16 cellular contexts compared by ENCODE assay signal in the genomic region with DNA sequence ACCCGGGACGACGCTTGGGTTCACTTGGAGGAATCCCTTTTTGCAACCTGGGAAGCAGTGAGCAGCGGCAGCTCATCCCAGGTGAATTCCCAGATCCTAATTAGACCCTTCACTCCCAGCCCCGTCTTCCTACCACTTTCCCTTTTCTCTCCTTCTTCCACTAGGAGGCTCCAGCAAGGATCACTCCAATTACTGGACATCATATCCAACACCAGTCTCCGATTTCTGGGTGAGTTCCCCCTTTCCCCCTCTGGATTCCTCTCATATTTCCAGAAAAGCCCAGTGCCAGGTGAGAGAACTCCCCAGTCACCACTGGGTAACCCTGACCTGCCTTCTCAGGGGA. TPM values are rescaled to one million over a fixed set of nuclear protein-coding genes. Genes with fewer than 3 reads are reported as not detected.
DNase-seq lines count a peak whose midpoint lies in the region; TF ChIP-seq lines count a peak whose summit lies in the region.
"Had no signal": no experiment of that assay in that cellular context is flagged by ENCODE, and none has a peak within 500 bp of the region (broad histone marks: within the 10 kb centered on the region; RNA-seq: fewer than 3 reads in every experiment).

No MANE protein-coding gene starts in this region.

- H3K36me3 ChIP-seq in endodermal cell (ENCODE audit: control insufficient read depth, insufficient read depth, low read length): no peaks in the 10 kb centered on the region

- H3K4me3 ChIP-seq in endodermal cell (ENCODE audit: low read length): no peak overlapping the region

- H3K36me3 Mint-ChIP-seq in endodermal cell (ENCODE audit: low read depth) (no peaks in the 10 kb centered on the region), nephron progenitor cell (ENCODE audit: low read depth) (no peaks in the 10 kb centered on the region)

- no peak overlapping the region for H3K27ac ChIP-seq in endodermal cell (ENCODE audit: low read depth, low read length)

- H3K4me1 Mint-ChIP-seq in endodermal cell (peaks cover 5% of the 10 kb centered on the region), nephron progenitor cell (no peaks in the 10 kb centered on the region)

- WGBS in endodermal cell (ENCODE audit: insufficient coverage in 1 of 2, insufficient read length in 1 of 2), 2 experiments: 77 to 100% methylated on average over 1 to 6 of the region's 6 CpGs

- H3K9me3 Mint-ChIP-seq in endodermal cell: peaks cover 11% of the 10 kb centered on the region
- peaks cover 36% of the 10 kb centered on the region for H3K9me3 Mint-ChIP-seq in nephron progenitor cell

- peaks cover 45% of the 10 kb centered on the region for H3K27me3 Mint-ChIP-seq in endodermal cell (ENCODE audit: insufficient read depth)
- peaks cover 45% of the 10 kb centered on the region for H3K27me3 Mint-ChIP-seq in nephron progenitor cell (ENCODE audit: low read depth, poor library complexity)

- H3K9me3 ChIP-seq in endodermal cell (ENCODE audit: control insufficient read depth, low read length): peaks cover 7% of the 10 kb centered on the region

- TF ChIP-seq CTCF in endodermal cell (conservative IDR thresholded peaks at IDR 0.05) (peak; percentile 46), nephron progenitor cell (IDR thresholded peaks at IDR 0.05) (no peak)

- H3K4me1 ChIP-seq in endodermal cell (ENCODE audit: control insufficient read depth, insufficient read depth, low read length): no peaks in the 10 kb centered on the region

- H3K27me3 ChIP-seq in endodermal cell (ENCODE audit: control insufficient read depth, insufficient read depth, low read length, poor library complexity, severe bottlenecking): peaks cover 19% of the 10 kb centered on the region

- H3K9ac ChIP-seq in endodermal cell (ENCODE audit: extremely low read depth, low read length, poor library complexity, severe bottlenecking): no peak overlapping the region

- peak; percentile 22 for DNase-seq in NCI-H82 (lab: John Stamatoyannopoulos, UW)
- DNase-seq in NCI-H82 treated with DMSO at 0.1 percent for 48 hours (lab: John Stamatoyannopoulos, UW; ENCODE audit: unreplicated experiment): no peak
- DNase-seq in NCI-H146 treated with DMSO at 0.1 percent for 48 hours (lab: John Stamatoyannopoulos, UW; ENCODE audit: unreplicated experiment): peak; percentile 48
- DNase-seq in endodermal cell: peak; percentile 55
- no peak for DNase-seq in nephron progenitor cell
- no peak for DNase-seq in inferior parietal cortex (ENCODE audit: extremely low spot score)
- no peak for DNase-seq in globus pallidus (ENCODE audit: low spot score)
- DNase-seq in stimulated activated CD4-positive, alpha-beta T cell treated with anti-CD3 and anti-CD28 coated beads, Interleukin-15, amount 100 ng/mL, for 24 hours: no peak
- DNase-seq: GF-D8, HCEC 1CT, NCI-H524, substantia nigra had no signal

- H3K4me3 Mint-ChIP-seq in endodermal cell (no peak overlapping the region), nephron progenitor cell (no peak overlapping the region)
- H3K4me3 Mint-ChIP-seq: activated naive CD4-positive, alpha-beta T cell treated with anti-CD3 and anti-CD28 coated beads, Interleukin-2, amount 50 U/mL, for 24 hours; central memory CD8-positive, alpha-beta T cell; T-helper 1 cell treated with Interleukin-12 subunit alpha and Interleukin-12 subunit beta and Interleukin-4 antibody, amounts not matched to agents 30 μg/mL and 1 μg/mL, for 36 hours had no signal

- H3K27ac Mint-ChIP-seq in endodermal cell (no peak overlapping the region), nephron progenitor cell (peak overlapping the region; percentile 88)
- H3K27ac Mint-ChIP-seq: activated naive CD4-positive, alpha-beta T cell treated with anti-CD3 and anti-CD28 coated beads, Interleukin-2, amount 50 U/mL, for 24 hours; T-helper 1 cell treated with Interleukin-12 subunit alpha and Interleukin-12 subunit beta and Interleukin-4 antibody, amounts not matched to agents 30 μg/mL and 1 μg/mL, for 36 hours had no signal

RNA-seq across cellular contexts. Expression of gene ZSCAN4, which starts 17.1 kb away (rescaled TPM):
- not detected for total RNA-seq in endodermal cell
- polyA plus RNA-seq in endodermal cell (2013, experiment 1 of 2): not detected
- not detected for polyA plus RNA-seq in endodermal cell (2013, experiment 2 of 2)
- total RNA-seq: glomerular endothelial cell had no signal

RNA-seq across cellular contexts. Expression of gene ZNF211, which starts 18.7 kb away (rescaled TPM):
- 10 to 100 TPM; 17.4 to 20.7 TPM for total RNA-seq in endodermal cell
- 20.9 TPM for polyA plus RNA-seq in endodermal cell (2013, experiment 1 of 2)
- 22.5 TPM for polyA plus RNA-seq in endodermal cell (2013, experiment 2 of 2)

RNA-seq across cellular contexts. Expression of gene ZNF551, which starts 30.2 kb away (rescaled TPM):
- total RNA-seq in endodermal cell: 10 to 100 TPM; 15.2 to 19.0 TPM
- 11.3 TPM for polyA plus RNA-seq in endodermal cell (2013, experiment 1 of 2)
- 10.3 TPM for polyA plus RNA-seq in endodermal cell (2013, experiment 2 of 2)

RNA-seq across cellular contexts. Expression of gene ZNF134, which starts 37.6 kb away (rescaled TPM):
- total RNA-seq in endodermal cell: 10 to 100 TPM; 30.8 to 37.5 TPM
- polyA plus RNA-seq in endodermal cell (2013, experiment 1 of 2): 21.0 TPM
- 21.2 TPM for polyA plus RNA-seq in endodermal cell (2013, experiment 2 of 2)

RNA-seq across cellular contexts. Expression of gene ZNF530, which starts 51.9 kb away (rescaled TPM):
- 10 to 100 TPM in 1 of 2 donors, 1 to 10 TPM in 1; 5.6 to 10.1 TPM for total RNA-seq in endodermal cell
- polyA plus RNA-seq in endodermal cell (2013, experiment 1 of 2): 5.6 TPM
- 6.0 TPM for polyA plus RNA-seq in endodermal cell (2013, experiment 2 of 2)

Comparison
In these comparisons a context has a peak if more than half of its experiments do, and no peak if none do; other contexts are left out.
1. DNase-seq: peak in NCI-H82 (single experiment), NCI-H146 treated with DMSO at 0.1 percent for 48 hours (single experiment) and endodermal cell (single experiment); none in NCI-H82 treated with DMSO at 0.1 percent for 48 hours (single experiment), nephron progenitor cell (single experiment), inferior parietal cortex (single experiment), globus pallidus (single experiment) and stimulated activated CD4-positive, alpha-beta T cell treated with anti-CD3 and anti-CD28 coated beads, Interleukin-15, amount 100 ng/mL, for 24 hours (single experiment).